ENCODE assay signal across 9 cellular contexts in genomic region chr14:20970647-20970982, GRCh38. TPM values are rescaled to one million over a fixed set of nuclear protein-coding genes. Genes with fewer than 3 reads are reported as not detected.
A peak's percentile ranks its signal among the peaks of the same experiment; 100 is the strongest.
DNase-seq lines count a peak whose midpoint lies in the region; ATAC-seq and TF ChIP-seq lines count a peak whose summit lies in the region.
"Had no signal": no experiment of that assay in that cellular context is flagged by ENCODE, and none has a peak within 500 bp of the region (broad histone marks: within the 10 kb centered on the region; RNA-seq: fewer than 3 reads in every experiment).

No MANE protein-coding gene starts in this region.

- H3K27me3 ChIP-seq in AG04450 (ENCODE audit: control insufficient read depth, insufficient read depth, low read length) (peaks cover 13% of the 10 kb centered on the region), GM23338 (ENCODE audit: insufficient read depth) (0 out of 2 replicates have a peak, but pooled peaks cover 4% of the 10 kb centered on the region), iPS-18a (ENCODE audit: control insufficient read depth, insufficient read depth, low read length) (no peaks in the 10 kb centered on the region), suprapubic skin (no peaks in the 10 kb centered on the region)

- no peaks in the 10 kb centered on the region for H3K79me2 ChIP-seq in GM23338 (replicated peaks; ENCODE audit: insufficient read depth)

- WGBS in suprapubic skin: 17% methylated on average over 10 of the region's 10 CpGs

- CTCF ChIA-PET in AG04450 (lab: Charles Lee): interaction anchor here (0.6 to 4.1 kb wide), 81 partner anchors 9 to 644 kb away, joined by 3 to 106 read pairs (median 5); partner anchors contain the start of genes ARHGEF40, METTL17, RNASE2 and RNASE4
- CTCF ChIA-PET in activated CD4-positive, alpha-beta memory T cell treated with anti-CD3 and anti-CD28 coated beads, Interleukin-2, amount 10 ng/mL, durations not matched to agents 7 days and 5 days (lab: Charles Lee): interaction anchor here (0.6 to 5.5 kb wide), 41 partner anchors 10 to 1918 kb away, joined by 3 to 79 read pairs (median 4); partner anchors contain the start of genes SLC39A2 and TMEM253

- H3K36me3 ChIP-seq in GM23338 (ENCODE audit: insufficient read depth) (no peaks in the 10 kb centered on the region), iPS-18a (ENCODE audit: control insufficient read depth, low read depth, low read length) (no peaks in the 10 kb centered on the region), suprapubic skin (no peaks in the 10 kb centered on the region)

- TF ChIP-seq CTCF in AG04450 (IDR thresholded peaks at IDR 0.05; ENCODE audit: low read depth, low read length) (no peak), GM23338 (conservative IDR thresholded peaks at IDR 0.05; ENCODE audit: low read depth in 2 of 2) (no peak), suprapubic skin (IDR thresholded peaks at IDR 0.05) (no peak)

- no peaks in the 10 kb centered on the region for H3K9me3 Mint-ChIP-seq in GM23338
- no peaks in the 10 kb centered on the region for H3K9me3 Mint-ChIP-seq in activated CD4-positive, alpha-beta memory T cell treated with anti-CD3 and anti-CD28 coated beads, Interleukin-2, amount 10 ng/mL, durations not matched to agents 7 days and 5 days

- peak overlapping the region; percentile 99; the same call in 1 of the 2 replicates for H3K27ac Mint-ChIP-seq in GM23338
- H3K27ac Mint-ChIP-seq in activated CD4-positive, alpha-beta memory T cell treated with anti-CD3 and anti-CD28 coated beads, Interleukin-2, amount 10 ng/mL, durations not matched to agents 7 days and 5 days: no peak overlapping the region

- no peaks in the 10 kb centered on the region for H3K9me3 ChIP-seq in AG04450 (ENCODE audit: control insufficient read depth, insufficient read depth, low read length)
- no peaks in the 10 kb centered on the region for H3K9me3 ChIP-seq in iPS-18a (ENCODE audit: control insufficient read depth, low read depth, low read length)
- H3K9me3 ChIP-seq in suprapubic skin: no peaks in the 10 kb centered on the region

- no peak for TF ChIP-seq EP300 in suprapubic skin (IDR thresholded peaks at IDR 0.05)

- peak overlapping the region; percentile 92 for H3K9ac ChIP-seq in iPS-18a (ENCODE audit: low read length)

- H3K4me3 Mint-ChIP-seq in GM23338: peak overlapping the region; percentile 96
- peak overlapping the region; percentile 81 for H3K4me3 Mint-ChIP-seq in activated CD4-positive, alpha-beta memory T cell treated with anti-CD3 and anti-CD28 coated beads, Interleukin-2, amount 10 ng/mL, durations not matched to agents 7 days and 5 days

- ATAC-seq in GM23338: peak; percentile 16

- no peaks in the 10 kb centered on the region for H3K36me3 Mint-ChIP-seq in GM23338 (ENCODE audit: low read depth)
- H3K36me3 Mint-ChIP-seq in activated CD4-positive, alpha-beta memory T cell treated with anti-CD3 and anti-CD28 coated beads, Interleukin-2, amount 10 ng/mL, durations not matched to agents 7 days and 5 days (ENCODE audit: low read depth): no peaks in the 10 kb centered on the region

- peaks cover 9% of the 10 kb centered on the region for H3K4me1 Mint-ChIP-seq in GM23338
- H3K4me1 Mint-ChIP-seq in activated CD4-positive, alpha-beta memory T cell treated with anti-CD3 and anti-CD28 coated beads, Interleukin-2, amount 10 ng/mL, durations not matched to agents 7 days and 5 days: peaks cover 9% of the 10 kb centered on the region

- DNase-seq in AG04450 (ENCODE audit: low read depth, low spot score) (no peak), GM23338 (ENCODE audit: low spot score) (no peak), suprapubic skin (ENCODE audit: low spot score in 2 of 2) (no peak), hypothalamus (lab: John Stamatoyannopoulos, UW) (no peak), T1000 (lab: John Stamatoyannopoulos, UW) (no peak), NCI-H1694 (lab: John Stamatoyannopoulos, UW) (no peak)
- no peak for DNase-seq in activated CD4-positive, alpha-beta memory T cell treated with anti-CD3 and anti-CD28 coated beads, Interleukin-2, amount 10 ng/mL, durations not matched to agents 7 days and 5 days

- POLR2A ChIA-PET in AG04450 (lab: Yijun Ruan, JAX): interaction anchor here (0.9 to 1.1 kb wide), 2 partner anchors 77 to 134 kb away, joined by 3 read pairs; no protein-coding TSS in a partner anchor
- POLR2A ChIA-PET in activated CD4-positive, alpha-beta memory T cell treated with anti-CD3 and anti-CD28 coated beads, Interleukin-2, amount 10 ng/mL, durations not matched to agents 7 days and 5 days (lab: Charles Lee): interaction anchor here (0.9 to 2.0 kb wide), 3 partner anchors 20 to 190 kb away, joined by 3 to 7 read pairs (median 3); partner anchors contain the start of gene RNASE6

- H3K4me1 ChIP-seq in GM23338 (ENCODE audit: insufficient read depth): peaks cover 7% of the 10 kb centered on the region
- H3K4me1 ChIP-seq in iPS-18a (ENCODE audit: control insufficient read depth, low read depth, low read length): peaks cover 5% of the 10 kb centered on the region
- H3K4me1 ChIP-seq in suprapubic skin: peaks cover 22% of the 10 kb centered on the region

- peaks cover 6% of the 10 kb centered on the region for H3K27me3 Mint-ChIP-seq in GM23338 (ENCODE audit: insufficient read depth, low read depth, poor library complexity)
- H3K27me3 Mint-ChIP-seq in activated CD4-positive, alpha-beta memory T cell treated with anti-CD3 and anti-CD28 coated beads, Interleukin-2, amount 10 ng/mL, durations not matched to agents 7 days and 5 days: peaks cover 41% of the 10 kb centered on the region

- no peak overlapping the region for H3K27ac ChIP-seq in AG04450 (ENCODE audit: low read depth, low read length)
- H3K27ac ChIP-seq in GM23338 (ENCODE audit: low read depth): no peak overlapping the region
- no peak overlapping the region for H3K27ac ChIP-seq in iPS-18a (ENCODE audit: low read length)
- no peak overlapping the region for H3K27ac ChIP-seq in suprapubic skin
- H3K27ac ChIP-seq: epithelial cell of prostate had no signal

- no peaks in the 10 kb centered on the region for H3F3A ChIP-seq in GM23338 (replicated peaks; ENCODE audit: low read depth)

- no peaks in the 10 kb centered on the region for H4K20me1 ChIP-seq in GM23338 (replicated peaks; ENCODE audit: insufficient read depth)

- H2AFZ ChIP-seq in GM23338: peak overlapping the region; percentile 96

- H3K4me3 ChIP-seq in AG04450 (ENCODE audit: low read depth, low read length) (peak overlapping the region; percentile 69), GM23338 (peak overlapping the region; percentile 74), iPS-18a (ENCODE audit: low read length) (peak overlapping the region; percentile 94), suprapubic skin (peak overlapping the region; percentile 64)

- no peak for TF ChIP-seq POLR2A in suprapubic skin (IDR thresholded peaks at IDR 0.05)

- H3K4me2 ChIP-seq in GM23338: peak overlapping the region; percentile 82

- 0 out of 2 replicates have a peak, but pooled peaks cover 6% of the 10 kb centered on the region for H3K9me2 ChIP-seq in GM23338 (ENCODE audit: insufficient read depth)

RNA-seq across cellular contexts. Expression of gene RNASE2, which starts 15.3 kb away (rescaled TPM):
- polyA plus RNA-seq in AG04450 (2011; rRNA removed) (not detected in 2 replicates), GM23338 (2016; fragmentation: Nextera tagmentation; extraction: Ambion mirVana) (not detected in 2 replicates)
- polyA minus RNA-seq in AG04450 (2011; rRNA and poly(A)+ RNA removed): not detected in 2 replicates
- total RNA-seq in GM23338 (2014; rRNA removed; shearing (Covaris generic)): not detected in 2 replicates
- not detected for total RNA-seq in activated CD4-positive, alpha-beta memory T cell treated with anti-CD3 and anti-CD28 coated beads, Interleukin-2, amount 10 ng/mL, durations not matched to agents 7 days and 5 days
- total RNA-seq in suprapubic skin: 1 to 10 TPM in 1 of 4 donors, not detected in 3; 1.6 TPM

RNA-seq across cellular contexts. Expression of gene METTL17, which starts 19.2 kb away (rescaled TPM):
- 55.3 and 62.7 TPM in 2 replicates for polyA plus RNA-seq in AG04450 (2011; rRNA removed)
- polyA minus RNA-seq in AG04450 (2011; rRNA and poly(A)+ RNA removed): 25.3 and 27.5 TPM in 2 replicates
- 156 and 163 TPM in 2 replicates for total RNA-seq in GM23338 (2014; rRNA removed; shearing (Covaris generic))
- polyA plus RNA-seq in GM23338 (2016; fragmentation: Nextera tagmentation; extraction: Ambion mirVana): 74.9 and 77.7 TPM in 2 replicates
- 10 to 100 TPM; 81.9 to 82.0 TPM for total RNA-seq in activated CD4-positive, alpha-beta memory T cell treated with anti-CD3 and anti-CD28 coated beads, Interleukin-2, amount 10 ng/mL, durations not matched to agents 7 days and 5 days
- 100 to 1,000 TPM in 2 of 4 donors, 10 to 100 TPM in 2; 64.9 to 332 (median 96.3) TPM for total RNA-seq in suprapubic skin

RNA-seq across cellular contexts. Expression of gene SLC39A2, which starts 28.5 kb away (rescaled TPM):
- polyA plus RNA-seq in AG04450 (2011; rRNA removed): 0.06 TPM in 1 of 2 replicates, not detected in the other
- not detected in 2 replicates for polyA minus RNA-seq in AG04450 (2011; rRNA and poly(A)+ RNA removed)
- total RNA-seq in GM23338 (2014; rRNA removed; shearing (Covaris generic)): not detected in 2 replicates
- polyA plus RNA-seq in GM23338 (2016; fragmentation: Nextera tagmentation; extraction: Ambion mirVana): not detected in 2 replicates
- not detected for total RNA-seq in activated CD4-positive, alpha-beta memory T cell treated with anti-CD3 and anti-CD28 coated beads, Interleukin-2, amount 10 ng/mL, durations not matched to agents 7 days and 5 days
- 10 to 100 TPM in 3 of 4 donors, 1 to 10 TPM in 1; 5.1 to 46.7 (median 33.7) TPM for total RNA-seq in suprapubic skin

RNA-seq across cellular contexts. Expression of gene NDRG2, which starts 54.2 kb away (rescaled TPM):
- polyA plus RNA-seq in AG04450 (2011; rRNA removed): 0.66 and 1.0 TPM in 2 replicates
- 1.1 TPM in 1 of 2 replicates, not detected in the other for polyA minus RNA-seq in AG04450 (2011; rRNA and poly(A)+ RNA removed)
- total RNA-seq in GM23338 (2014; rRNA removed; shearing (Covaris generic)): 15.2 and 20.6 TPM in 2 replicates
- 8.8 and 10.5 TPM in 2 replicates for polyA plus RNA-seq in GM23338 (2016; fragmentation: Nextera tagmentation; extraction: Ambion mirVana)
- total RNA-seq in activated CD4-positive, alpha-beta memory T cell treated with anti-CD3 and anti-CD28 coated beads, Interleukin-2, amount 10 ng/mL, durations not matched to agents 7 days and 5 days: 1 to 10 TPM; 8.3 to 8.5 TPM
- 100 to 1,000 TPM; 269 to 433 (median 295) TPM for total RNA-seq in suprapubic skin

RNA-seq across cellular contexts. Expression of gene TPPP2, which starts 59.4 kb away (rescaled TPM):
- polyA plus RNA-seq in AG04450 (2011; rRNA removed) (not detected in 2 replicates), GM23338 (2016; fragmentation: Nextera tagmentation; extraction: Ambion mirVana) (not detected in 2 replicates)
- polyA minus RNA-seq in AG04450 (2011; rRNA and poly(A)+ RNA removed): not detected in 2 replicates
- not detected in 2 replicates for total RNA-seq in GM23338 (2014; rRNA removed; shearing (Covaris generic))
- total RNA-seq in activated CD4-positive, alpha-beta memory T cell treated with anti-CD3 and anti-CD28 coated beads, Interleukin-2, amount 10 ng/mL, durations not matched to agents 7 days and 5 days: not detected
- not detected for total RNA-seq in suprapubic skin
